10 cellular contexts compared by ENCODE assay signal in genomic region chrX:56763556-56764152, GRCh38. TPM values are rescaled to one million over a fixed set of nuclear protein-coding genes. Genes with fewer than 3 reads are reported as not detected.
DNase-seq lines count a peak whose midpoint lies in the region; ATAC-seq and TF ChIP-seq lines count a peak whose summit lies in the region.
"Had no signal": no experiment of that assay in that cellular context is flagged by ENCODE, and none has a peak within 500 bp of the region (broad histone marks: within the 10 kb centered on the region; RNA-seq: fewer than 3 reads in every experiment).

No MANE protein-coding gene starts in this region.

- no peaks in the 10 kb centered on the region for H3K9me3 Mint-ChIP-seq in activated CD4-positive, alpha-beta T cell treated with anti-CD3 and anti-CD28 coated beads for 36 hours (ENCODE audit: low read depth)

- peak overlapping the region; percentile 99 for H3K27ac Mint-ChIP-seq in activated CD4-positive, alpha-beta T cell treated with anti-CD3 and anti-CD28 coated beads for 36 hours

- POLR2A ChIA-PET in activated CD4-positive, alpha-beta T cell treated with anti-CD3 and anti-CD28 coated beads for 36 hours (lab: Charles Lee) = no interaction called here

- peak; percentile 23 for TF ChIP-seq CTCF in fibroblast of villous mesenchyme (IDR thresholded peaks at IDR 0.05; ENCODE audit: insufficient read depth, low read depth, low read length)

- intact Hi-C loops in activated CD4-positive, alpha-beta T cell treated with anti-CD3 and anti-CD28 coated beads for 36 hours (cut with DNase I, micrococcal nuclease) = no loop called here

- peak overlapping the region; percentile 28 for H3K4me3 Mint-ChIP-seq in activated CD4-positive, alpha-beta T cell treated with anti-CD3 and anti-CD28 coated beads for 36 hours
- H3K4me3 Mint-ChIP-seq: neural crest cell had no signal

- CTCF ChIA-PET in activated CD4-positive, alpha-beta T cell treated with anti-CD3 and anti-CD28 coated beads for 36 hours (lab: Charles Lee) = interaction anchor here (0.6 to 2.8 kb wide), 3 partner anchors 23 to 215 kb away, joined by 3 to 17 read pairs (median 8); no protein-coding TSS in a partner anchor

- no peak for ATAC-seq in activated CD4-positive, alpha-beta T cell treated with anti-CD3 and anti-CD28 coated beads for 36 hours
- peak; percentile 26 to 46 for ATAC-seq in activated CD4-positive, CD25-positive, alpha-beta regulatory T cell treated with anti-CD3 and anti-CD28 coated beads, Interleukin-2, amount 50 U/mL, for 24 hours
- ATAC-seq in GM18519 (IDR thresholded peaks at IDR 0.05; ENCODE audit: low FRiP score, unreplicated experiment) = no peak
- no peak for ATAC-seq in HG02938 (IDR thresholded peaks at IDR 0.05; ENCODE audit: unreplicated experiment)
- ATAC-seq in HG03175 (IDR thresholded peaks at IDR 0.05; ENCODE audit: unreplicated experiment) = no peak

- H3K27me3 Mint-ChIP-seq in activated CD4-positive, alpha-beta T cell treated with anti-CD3 and anti-CD28 coated beads for 36 hours = no peaks in the 10 kb centered on the region

- peaks cover 51% of the 10 kb centered on the region for H3K4me1 Mint-ChIP-seq in activated CD4-positive, alpha-beta T cell treated with anti-CD3 and anti-CD28 coated beads for 36 hours

- peak; percentile 46 for DNase-seq in activated CD4-positive, alpha-beta T cell treated with anti-CD3 and anti-CD28 coated beads for 36 hours
- DNase-seq in activated CD4-positive, alpha-beta T cell treated with anti-CD3 and anti-CD28 coated beads for 48 hours = no peak
- peak; percentile 60 for DNase-seq in fibroblast of villous mesenchyme (ENCODE audit: low read depth)
- peak; percentile 56 for DNase-seq in stimulated activated CD8-positive, alpha-beta memory T cell treated with anti-CD3 and anti-CD28 coated beads, Interleukin-4, amount 100 ng/mL, for 24 hours (ENCODE audit: low read depth)

- H3K4me3 ChIP-seq in fibroblast of villous mesenchyme (ENCODE audit: low read depth, low read length) = peak overlapping the region; percentile 52
- H3K4me3 ChIP-seq: SK-N-MC had no signal

- H3K36me3 Mint-ChIP-seq in activated CD4-positive, alpha-beta T cell treated with anti-CD3 and anti-CD28 coated beads for 36 hours (ENCODE audit: low read depth) = peaks cover 7% of the 10 kb centered on the region

RNA-seq across cellular contexts. Expression of gene NBDY, which starts 34.6 kb away (rescaled TPM):
- 10 to 100 TPM; 37.0 to 53.3 TPM for total RNA-seq in activated CD4-positive, alpha-beta T cell treated with anti-CD3 and anti-CD28 coated beads for 36 hours
- total RNA-seq in fibroblast of villous mesenchyme = 10.3 and 12.1 TPM in 2 replicates

Comparison
In these comparisons a context has a peak if more than half of its experiments do, and no peak if none do; other contexts are left out.
1. ATAC-seq: peak in activated CD4-positive, CD25-positive, alpha-beta regulatory T cell treated with anti-CD3 and anti-CD28 coated beads, Interleukin-2, amount 50 U/mL, for 24 hours (2 of 2); none in activated CD4-positive, alpha-beta T cell treated with anti-CD3 and anti-CD28 coated beads for 36 hours (single experiment), GM18519 (single experiment), HG02938 (single experiment) and HG03175 (single experiment).